ENCODE assay signal across 17 cellular contexts in the genomic region with DNA sequence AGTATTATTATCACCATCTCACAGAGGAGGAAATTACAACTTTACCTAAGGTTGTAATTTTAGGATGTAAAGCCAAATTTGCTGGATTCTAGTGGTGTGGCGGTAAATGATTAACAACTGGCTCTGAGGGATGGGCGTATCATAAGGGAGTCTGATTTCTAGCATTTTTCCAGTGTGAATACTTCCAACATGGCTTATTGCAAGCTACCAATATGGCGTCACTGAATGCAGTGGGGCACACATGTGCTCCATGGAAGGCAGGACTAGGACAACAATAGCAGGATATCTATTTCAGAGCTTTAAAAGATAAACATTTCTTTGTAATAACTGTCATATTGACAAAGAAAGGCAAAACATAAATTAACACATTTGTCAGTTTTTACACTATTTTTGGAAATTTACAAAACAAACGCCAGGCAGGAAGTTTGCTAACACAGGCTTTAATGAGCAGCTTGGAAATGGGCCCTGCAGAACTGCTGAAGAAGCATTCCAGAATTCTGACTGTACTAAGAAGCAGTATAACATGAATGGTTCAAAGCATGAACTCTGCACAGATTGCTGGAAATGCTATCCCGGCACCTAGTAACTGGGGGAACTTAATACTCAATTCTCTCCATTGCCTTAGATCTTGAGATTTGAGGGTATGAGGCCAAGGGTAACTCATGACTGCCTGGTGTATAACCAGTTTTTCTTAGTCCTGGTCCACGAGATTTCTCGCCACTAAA.
DNase-seq lines count a peak whose midpoint lies in the region; FAIRE-seq and TF ChIP-seq lines count a peak whose summit lies in the region.
"Had no signal": no experiment of that assay in that cellular context is flagged by ENCODE, and none has a peak within 500 bp of the region (broad histone marks: within the 10 kb centered on the region; RNA-seq: fewer than 3 reads in every experiment).

No MANE protein-coding gene starts in this region.

- CTCF ChIA-PET in mammary epithelial cell (lab: Charles Lee; ENCODE audit: low non-redundant PET) = interaction anchor here (0.6 kb wide), 1 partner anchor 334 kb away, joined by 3 read pairs; no protein-coding TSS in a partner anchor

- H3K9ac ChIP-seq in mammary epithelial cell (ENCODE audit: insufficient read depth, low read length) = no peak overlapping the region

- TF ChIP-seq CTCF in mammary epithelial cell (conservative IDR thresholded peaks at IDR 0.05 in 1 of 2, IDR thresholded peaks at IDR 0.05 in 1 of 2; ENCODE audit: extremely low read depth in 1 of 2, insufficient read depth in 1 of 2, low read depth in 1 of 2, low read length in 2 of 2) (no peak), breast epithelium (IDR thresholded peaks at IDR 0.05) (no peak), brain microvascular endothelial cell (IDR thresholded peaks at IDR 0.05; ENCODE audit: low read depth, low read length, missing control alignments) (no peak), vagina (IDR thresholded peaks at IDR 0.05) (no peak)

- H3K9me3 ChIP-seq in mammary epithelial cell (replicated peaks; ENCODE audit: insufficient read depth, low read length) (no peaks in the 10 kb centered on the region), breast epithelium (no peaks in the 10 kb centered on the region), vagina (no peaks in the 10 kb centered on the region)
- H3K9me3 ChIP-seq: body of pancreas, tibial nerve had no signal

- dilution Hi-C loops in mammary epithelial cell (cut with HindIII; ENCODE audit: low sequenced_read_pairs) = no loop called here

- H3K27ac ChIP-seq in mammary epithelial cell (ENCODE audit: insufficient read depth, low read depth, low read length) = no peak overlapping the region
- H3K27ac ChIP-seq in breast epithelium = no peak overlapping the region
- no peak overlapping the region for H3K27ac ChIP-seq in brain microvascular endothelial cell
- no peak overlapping the region for H3K27ac ChIP-seq in vagina
- H3K27ac ChIP-seq: tibial nerve had no signal

- no peak for TF ChIP-seq POLR2A in breast epithelium (IDR thresholded peaks at IDR 0.05)
- TF ChIP-seq POLR2A in vagina (IDR thresholded peaks at IDR 0.05) = no peak

- in situ Hi-C loops in mammary epithelial cell (cut with MboI; ENCODE audit: low sequenced_read_pairs in 2 of 2) (no loop called here), brain microvascular endothelial cell (cut with HindIII; ENCODE audit: low pct_ligation_motif_present, low sequenced_read_pairs) (no loop called here)

- H3K4me3 ChIP-seq in mammary epithelial cell (replicated peaks in 1 of 3; ENCODE audit: insufficient read depth in 1 of 3, low read depth in 2 of 3, low read length in 3 of 3) = no peak overlapping the region
- H3K4me3 ChIP-seq in breast epithelium = no peak overlapping the region
- no peak overlapping the region for H3K4me3 ChIP-seq in brain microvascular endothelial cell (ENCODE audit: low read depth, low read length)
- no peak overlapping the region for H3K4me3 ChIP-seq in vagina
- H3K4me3 ChIP-seq: body of pancreas, tibial nerve had no signal

- 73% methylated on average over 7 of the region's 7 CpGs for WGBS in mammary epithelial cell (ENCODE audit: low coverage, missing lambda C conversion rate)

- no peaks in the 10 kb centered on the region for H3K79me2 ChIP-seq in mammary epithelial cell (ENCODE audit: insufficient read depth, low read length)

- no peaks in the 10 kb centered on the region for H4K20me1 ChIP-seq in mammary epithelial cell (ENCODE audit: insufficient read depth, low read length)

- no TSS peak for BruUV-seq in mammary epithelial cell (replicated peaks; lab: Mats Ljungman, UMichigan)

- DNase-seq in mammary epithelial cell = peak; percentile 10
- DNase-seq in breast epithelium (ENCODE audit: low spot score in 2 of 2) = no peak
- DNase-seq in brain microvascular endothelial cell = peak; percentile 1
- peak; percentile 3 for DNase-seq in left kidney (ENCODE audit: low read depth, low spot score)
- peak; percentile 11 for DNase-seq in urothelium cell line (ENCODE audit: low spot score)
- DNase-seq in midbrain (lab: John Stamatoyannopoulos, UW) = no peak
- no peak for DNase-seq in activated CD4-positive, alpha-beta T cell treated with anti-CD3 and anti-CD28 coated beads for 48 hours
- DNase-seq in vagina (ENCODE audit: extremely low spot score in 2 of 2) = no peak
- DNase-seq: activated naive CD4-positive, alpha-beta T cell; DMS79 treated with DMSO at 0.1 percent for 48 hours; hypothalamus; KBM-7; NCI-H1092; SHP77 had no signal

- H3K4me2 ChIP-seq in mammary epithelial cell (ENCODE audit: insufficient read depth, low read depth, low read length) = no peak overlapping the region

- peaks cover 20% of the 10 kb centered on the region for H3K4me1 ChIP-seq in mammary epithelial cell (ENCODE audit: insufficient read depth, low read length)
- H3K4me1 ChIP-seq in breast epithelium = no peaks in the 10 kb centered on the region
- H3K4me1 ChIP-seq in vagina = no peaks in the 10 kb centered on the region
- H3K4me1 ChIP-seq: tibial nerve had no signal

- FAIRE-seq in urothelium cell line (lab: Jason Lieb, UNC) = no peak
- FAIRE-seq: A204.1 had no signal

- no peaks in the 10 kb centered on the region for H3K27me3 ChIP-seq in mammary epithelial cell (ENCODE audit: insufficient read depth, low read length)
- H3K27me3 ChIP-seq in breast epithelium = no peaks in the 10 kb centered on the region
- no peaks in the 10 kb centered on the region for H3K27me3 ChIP-seq in brain microvascular endothelial cell (replicated peaks)
- no peaks in the 10 kb centered on the region for H3K27me3 ChIP-seq in vagina
- H3K27me3 ChIP-seq: body of pancreas, tibial nerve had no signal

- H2AFZ ChIP-seq in mammary epithelial cell (ENCODE audit: low read depth, low read length) = no peak overlapping the region

- H3K36me3 ChIP-seq in mammary epithelial cell (ENCODE audit: insufficient read depth, low read length) (no peaks in the 10 kb centered on the region), breast epithelium (no peaks in the 10 kb centered on the region), brain microvascular endothelial cell (replicated peaks) (no peaks in the 10 kb centered on the region), vagina (no peaks in the 10 kb centered on the region)
- H3K36me3 ChIP-seq: tibial nerve had no signal

- intact Hi-C loops in mammary epithelial cell (cut with micrococcal nuclease) (no loop called here), breast epithelium (cut with DNase I; ENCODE audit: low total_unique reads) (no loop called here), vagina (cut with DNase I) (no loop called here)

Comparison
In these comparisons a context has a peak if more than half of its experiments do, and no peak if none do; other contexts are left out.
1. DNase-seq: peak in mammary epithelial cell (single experiment), brain microvascular endothelial cell (single experiment), left kidney (single experiment) and urothelium cell line (single experiment); none in breast epithelium (0 of 2), midbrain (single experiment), activated CD4-positive, alpha-beta T cell treated with anti-CD3 and anti-CD28 coated beads for 48 hours (single experiment) and vagina (0 of 2).